In genomic region chr11:65014961-65015227, GRCh38 we compare ENCODE assay signal across 10 cellular contexts. TPM values are rescaled to one million over a fixed set of nuclear protein-coding genes. Genes with fewer than 3 reads are reported as not detected.
A peak's percentile ranks its signal among the peaks of the same experiment; 100 is the strongest.
DNase-seq lines count a peak whose midpoint lies in the region; ATAC-seq and TF ChIP-seq lines count a peak whose summit lies in the region.
"Not testable (repeated sequence)": the region's sequence is repeated elsewhere in the genome, so short reads cannot be mapped to it uniquely, and the experiment has no call there.
"Had no signal": no experiment of that assay in that cellular context is flagged by ENCODE, and none has a peak within 500 bp of the region (broad histone marks: within the 10 kb centered on the region; RNA-seq: fewer than 3 reads in every experiment).

No MANE protein-coding gene starts in this region.

- not testable (repeated sequence) for TF ChIP-seq CTCF in AG09309 (IDR thresholded peaks at IDR 0.05; ENCODE audit: control insufficient read depth, insufficient read depth, low read depth, low read length, missing control alignments); HFFc6 (IDR thresholded peaks at IDR 0.05); SU-DHL-6 (IDR thresholded peaks at IDR 0.05; ENCODE audit: insufficient read depth, low read length, poor library complexity, severe bottlenecking); neural cell (IDR thresholded peaks at IDR 0.05; ENCODE audit: poor library complexity, severe bottlenecking)

- H2AFZ ChIP-seq in SU-DHL-6 (ENCODE audit: low read depth, low read length, severe bottlenecking) = peak overlapping the region; percentile 85
- not testable (repeated sequence) for H2AFZ ChIP-seq in neural cell (ENCODE audit: low read depth, low read length)

- peaks cover 18% of the 10 kb centered on the region for H3K4me1 Mint-ChIP-seq in HFFc6 (ENCODE audit: low read depth)
- H3K4me1 Mint-ChIP-seq in activated naive CD8-positive, alpha-beta T cell treated with anti-CD3 and anti-CD28 coated beads, Interleukin-2, amount 50 U/mL, for 24 hours = peaks cover 25% of the 10 kb centered on the region
- peaks cover 36% of the 10 kb centered on the region for H3K4me1 Mint-ChIP-seq in stimulated activated naive CD8-positive, alpha-beta T cell treated with anti-CD3 and anti-CD28 coated beads, Interleukin-15, amount 100 ng/mL, for 72 hours

- peaks cover 24% of the 10 kb centered on the region for H3K79me2 ChIP-seq in SU-DHL-6 (ENCODE audit: insufficient read depth, low read length)
- H3K79me2 ChIP-seq in neural cell (replicated peaks; ENCODE audit: insufficient read depth, low read length) = not testable (repeated sequence)

- H3K27me3 Mint-ChIP-seq in HFFc6 (ENCODE audit: insufficient read depth); activated naive CD8-positive, alpha-beta T cell treated with anti-CD3 and anti-CD28 coated beads, Interleukin-2, amount 50 U/mL, for 24 hours; stimulated activated naive CD8-positive, alpha-beta T cell treated with anti-CD3 and anti-CD28 coated beads, Interleukin-15, amount 100 ng/mL, for 72 hours: not testable (repeated sequence)

- not testable (repeated sequence) for H4K20me1 ChIP-seq in SU-DHL-6 (ENCODE audit: low read depth, low read length); neural cell (ENCODE audit: insufficient read depth)

- H3K9me3 ChIP-seq in SU-DHL-6 (ENCODE audit: insufficient read depth, low read length); endocrine pancreas (ENCODE audit: control insufficient read depth, low read length); iPS-20b (ENCODE audit: insufficient read depth, low read depth, low read length); neural cell (ENCODE audit: low read length): not testable (repeated sequence)

- not testable (repeated sequence) for H3K36me3 Mint-ChIP-seq in HFFc6 (ENCODE audit: low read depth)
- H3K36me3 Mint-ChIP-seq in activated naive CD8-positive, alpha-beta T cell treated with anti-CD3 and anti-CD28 coated beads, Interleukin-2, amount 50 U/mL, for 24 hours (ENCODE audit: low read depth) = peaks cover 17% of the 10 kb centered on the region

- not testable (repeated sequence) for H3K9me3 Mint-ChIP-seq in HFFc6; activated naive CD8-positive, alpha-beta T cell treated with anti-CD3 and anti-CD28 coated beads, Interleukin-2, amount 50 U/mL, for 24 hours; stimulated activated naive CD8-positive, alpha-beta T cell treated with anti-CD3 and anti-CD28 coated beads, Interleukin-15, amount 100 ng/mL, for 72 hours

- H3K4me3 ChIP-seq in AG09309 (ENCODE audit: control insufficient read depth, low read depth, low read length) (peak overlapping the region; percentile 82), SU-DHL-6 (ENCODE audit: insufficient read depth, low read length, poor library complexity, severe bottlenecking) (peak overlapping the region; percentile 96), iPS-20b (ENCODE audit: low read length) (peak overlapping the region; percentile 86), neural cell (ENCODE audit: low read length) (peak overlapping the region; percentile 90)
- not testable (repeated sequence) for H3K4me3 ChIP-seq in endocrine pancreas (ENCODE audit: control insufficient read depth, insufficient read depth, low read length)

- H3K4me2 ChIP-seq in SU-DHL-6 (ENCODE audit: low read depth, low read length, poor library complexity, severe bottlenecking) (peak overlapping the region; percentile 82), neural cell (ENCODE audit: low read length) (peak overlapping the region; percentile 55)

- TF ChIP-seq RAD21 in neural cell (conservative IDR thresholded peaks at IDR 0.05) = not testable (repeated sequence)

- peak overlapping the region; percentile 86 for H3K4me3 Mint-ChIP-seq in HFFc6
- H3K4me3 Mint-ChIP-seq in activated naive CD8-positive, alpha-beta T cell treated with anti-CD3 and anti-CD28 coated beads, Interleukin-2, amount 50 U/mL, for 24 hours = peak overlapping the region; percentile 85
- H3K4me3 Mint-ChIP-seq in stimulated activated naive CD8-positive, alpha-beta T cell treated with anti-CD3 and anti-CD28 coated beads, Interleukin-15, amount 100 ng/mL, for 72 hours = peak overlapping the region; percentile 91 to 92

- H3K27ac Mint-ChIP-seq in HFFc6 = peak overlapping the region; percentile 83
- peak overlapping the region; percentile 91 for H3K27ac Mint-ChIP-seq in activated naive CD8-positive, alpha-beta T cell treated with anti-CD3 and anti-CD28 coated beads, Interleukin-2, amount 50 U/mL, for 24 hours
- peak overlapping the region; percentile 94 for H3K27ac Mint-ChIP-seq in stimulated activated naive CD8-positive, alpha-beta T cell treated with anti-CD3 and anti-CD28 coated beads, Interleukin-15, amount 100 ng/mL, for 72 hours

- ATAC-seq in activated naive CD8-positive, alpha-beta T cell treated with anti-CD3 and anti-CD28 coated beads, Interleukin-2, amount 50 U/mL, for 24 hours; stimulated activated naive CD8-positive, alpha-beta T cell treated with anti-CD3 and anti-CD28 coated beads, Interleukin-15, amount 100 ng/mL, for 72 hours: not testable (repeated sequence)

- not testable (repeated sequence) for H3K9me2 ChIP-seq in SU-DHL-6 (replicated peaks; ENCODE audit: insufficient read depth, low read length); neural cell (ENCODE audit: insufficient read depth, low read length)

- H3K36me3 ChIP-seq in SU-DHL-6 (ENCODE audit: low read length); endocrine pancreas (ENCODE audit: control insufficient read depth, insufficient read depth, low read length); neural cell (ENCODE audit: insufficient read depth, low read length): not testable (repeated sequence)
- H3K36me3 ChIP-seq in iPS-20b (ENCODE audit: insufficient read depth, low read depth, low read length) = peaks cover 20% of the 10 kb centered on the region

- not testable (repeated sequence) for DNase-seq in AG09309 (ENCODE audit: low read depth); HFFc6; activated naive CD8-positive, alpha-beta T cell treated with anti-CD3 and anti-CD28 coated beads, Interleukin-2, amount 50 U/mL, for 24 hours; stimulated activated naive CD8-positive, alpha-beta T cell treated with anti-CD3 and anti-CD28 coated beads, Interleukin-15, amount 100 ng/mL, for 72 hours

- H3K27ac ChIP-seq in SU-DHL-6 (ENCODE audit: low read depth, low read length) (peak overlapping the region; percentile 88), iPS-20b (ENCODE audit: low read length) (peak overlapping the region; percentile 49)
- not testable (repeated sequence) for H3K27ac ChIP-seq in neural cell (ENCODE audit: low read length)

- peak overlapping the region; percentile 74 for H3K9ac ChIP-seq in SU-DHL-6 (ENCODE audit: low read length)
- H3K9ac ChIP-seq in endocrine pancreas (ENCODE audit: control insufficient read depth, insufficient read depth, low read length) = peak overlapping the region; percentile 22
- H3K9ac ChIP-seq in iPS-20b (ENCODE audit: low read depth, low read length) = peak overlapping the region; percentile 93; the same call in 1 of the 2 replicates
- peak overlapping the region; percentile 84 for H3K9ac ChIP-seq in neural cell (ENCODE audit: low read length)

- not testable (repeated sequence) for H3F3A ChIP-seq in SU-DHL-6 (ENCODE audit: insufficient read depth); neural cell (ENCODE audit: insufficient read depth, low read length, poor library complexity, severe bottlenecking)

- not testable (repeated sequence) for H3K27me3 ChIP-seq in SU-DHL-6 (ENCODE audit: low read length); endocrine pancreas (ENCODE audit: control insufficient read depth, insufficient read depth, low read length); iPS-20b (ENCODE audit: insufficient read depth, low read length); neural cell (ENCODE audit: insufficient read depth, low read depth, low read length)

- not testable (repeated sequence) for TF ChIP-seq EP300 in neural cell (conservative IDR thresholded peaks at IDR 0.05; ENCODE audit: poor library complexity, severe bottlenecking)

- not testable (repeated sequence) for H3K4me1 ChIP-seq in endocrine pancreas (ENCODE audit: control insufficient read depth, insufficient read depth, low read length); iPS-20b (ENCODE audit: insufficient read depth, low read length)

RNA-seq across cellular contexts. Expression of gene ARL2, which starts 0.9 kb away (rescaled TPM):
- total RNA-seq in HFFc6 (2021; fragmentation: NEBNext Ultra II Directional; extraction: Animal tissue kit (Norgen Biotek cat#: 25700)) = 10 to 100 TPM; 76.9 to 92.1 (median 87.2) TPM
- polyA plus RNA-seq in neural cell = 158 and 174 TPM in 2 replicates
- 61.1 and 63.0 TPM in 2 replicates for polyA minus RNA-seq in neural cell

RNA-seq across cellular contexts. Expression of gene SNX15, which starts 12.3 kb away (rescaled TPM):
- 10 to 100 TPM; 18.7 to 26.6 (median 25.0) TPM for total RNA-seq in HFFc6 (2021; fragmentation: NEBNext Ultra II Directional; extraction: Animal tissue kit (Norgen Biotek cat#: 25700))
- polyA plus RNA-seq in neural cell = 11.2 and 15.3 TPM in 2 replicates
- polyA minus RNA-seq in neural cell = 8.2 and 11.0 TPM in 2 replicates

RNA-seq across cellular contexts. Expression of gene BATF2, which starts 18.1 kb away (rescaled TPM):
- total RNA-seq in HFFc6 (2021; fragmentation: NEBNext Ultra II Directional; extraction: Animal tissue kit (Norgen Biotek cat#: 25700)) = under 1 TPM; 0.22 to 0.45 (median 0.36) TPM
- not detected in 2 replicates for polyA plus RNA-seq in neural cell
- polyA minus RNA-seq in neural cell = not detected in 2 replicates
- total RNA-seq: esophagus mucosa had no signal

RNA-seq across cellular contexts. Expression of gene SAC3D1, which starts 26.1 kb away (rescaled TPM):
- total RNA-seq in HFFc6 (2021; fragmentation: NEBNext Ultra II Directional; extraction: Animal tissue kit (Norgen Biotek cat#: 25700)) = 10 to 100 TPM; 15.3 to 21.5 (median 18.0) TPM
- 23.5 and 27.0 TPM in 2 replicates for polyA plus RNA-seq in neural cell
- 7.3 and 14.4 TPM in 2 replicates for polyA minus RNA-seq in neural cell

RNA-seq across cellular contexts. Expression of gene MAJIN, which starts 43.0 kb away (rescaled TPM):
- total RNA-seq in HFFc6 (2021; fragmentation: NEBNext Ultra II Directional; extraction: Animal tissue kit (Norgen Biotek cat#: 25700)) = not detected
- not detected in 2 replicates for polyA plus RNA-seq in neural cell
- polyA minus RNA-seq in neural cell = not detected in 2 replicates
- total RNA-seq: esophagus mucosa, lung microvascular endothelial cell had no signal

Comparison
In these comparisons a context has a peak if more than half of its experiments do, and no peak if none do; other contexts are left out.
1. H3K9ac ChIP-seq: peak in every context shown above with its lines; median percentile 93 in iPS-20b; 84 in neural cell; 74 in SU-DHL-6; 22 in endocrine pancreas.